19 cellular contexts compared by ENCODE assay signal in the genomic region with DNA sequence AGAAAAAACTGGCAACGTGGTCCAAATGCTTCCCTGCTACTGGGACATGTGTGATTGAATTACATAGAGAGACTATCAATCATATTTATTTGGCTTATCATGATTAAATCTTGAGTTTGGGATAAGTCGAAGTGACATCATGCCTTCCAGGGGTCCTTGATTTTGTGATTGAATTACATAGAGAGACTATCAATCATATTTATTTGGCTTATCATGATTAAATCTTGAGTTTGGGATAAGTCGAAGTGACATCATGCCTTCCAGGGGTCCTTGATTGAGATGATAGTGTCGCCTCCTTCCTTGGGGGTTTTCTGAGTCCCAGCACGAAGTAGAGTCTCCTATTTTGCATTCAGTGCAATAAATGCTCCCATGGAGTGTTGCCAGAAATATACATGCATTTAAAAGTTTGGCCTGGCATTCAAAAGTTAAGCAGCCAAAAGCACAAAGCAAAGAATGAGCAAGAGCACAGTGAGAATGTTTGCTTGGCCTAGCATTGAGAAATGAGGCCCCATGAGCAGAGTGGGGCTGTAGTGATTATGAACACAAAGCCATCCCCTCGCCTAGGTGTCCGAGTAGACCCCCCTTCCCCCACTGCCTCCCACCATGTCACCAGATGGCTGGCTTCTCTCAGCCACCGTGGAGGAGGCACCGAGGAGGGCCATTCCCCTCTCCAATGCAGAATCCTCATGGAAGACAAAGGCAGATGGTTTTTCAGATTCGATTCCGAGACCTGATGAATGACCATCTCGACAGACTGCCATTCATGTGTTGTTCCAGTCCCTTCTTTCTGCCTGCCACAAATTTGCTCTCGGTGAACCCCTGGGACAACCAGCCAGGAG. TPM values are rescaled to one million over a fixed set of nuclear protein-coding genes. Genes with fewer than 3 reads are reported as not detected.
DNase-seq lines count a peak whose midpoint lies in the region; ATAC-seq and TF ChIP-seq lines count a peak whose summit lies in the region.
"Had no signal": no experiment of that assay in that cellular context is flagged by ENCODE, and none has a peak within 500 bp of the region (broad histone marks: within the 10 kb centered on the region; RNA-seq: fewer than 3 reads in every experiment).

No MANE protein-coding gene starts in this region.

- POLR2A ChIA-PET in MCF 10A (lab: Yijun Ruan, JAX) (interaction anchor here (1.7 to 3.6 kb wide), 7 partner anchors 10 to 204 kb away, joined by 9 to 93 read pairs (median 18); a partner anchor contains a TSS), RWPE1 (lab: Yijun Ruan, JAX; ENCODE audit: low non-redundant PET) (no interaction called here)

- intact Hi-C loops in MCF 10A (cut with micrococcal nuclease) (no loop called here), breast epithelium (cut with DNase I; ENCODE audit: low total_unique reads) (no loop called here), left colon (cut with DNase I, micrococcal nuclease) (no loop called here)

- H3K27me3 ChIP-seq in breast epithelium, result no peaks in the 10 kb centered on the region
- H3K27me3 ChIP-seq: Peyer's patch had no signal

- H3K4me1 Mint-ChIP-seq in MCF 10A (ENCODE audit: insufficient read depth, unreplicated experiment) (peaks cover 55% of the 10 kb centered on the region), glutamatergic neuron (ENCODE audit: low read depth, unreplicated experiment) (peaks cover 6% of the 10 kb centered on the region)

- H3K9me3 ChIP-seq in breast epithelium, result no peaks in the 10 kb centered on the region
- H3K9me3 ChIP-seq: Peyer's patch had no signal

- no peak for ATAC-seq in left colon
- ATAC-seq in GM21529 (IDR thresholded peaks at IDR 0.05; ENCODE audit: unreplicated experiment), result no peak

- no peaks in the 10 kb centered on the region for H3K4me1 ChIP-seq in breast epithelium
- H3K4me1 ChIP-seq: Peyer's patch had no signal

- H3K4me3 Mint-ChIP-seq in MCF 10A (ENCODE audit: unreplicated experiment) (no peak overlapping the region), glutamatergic neuron (ENCODE audit: unreplicated experiment) (peak overlapping the region; percentile 17)
- H3K4me3 Mint-ChIP-seq: H9 had no signal

- H3K27ac Mint-ChIP-seq in MCF 10A (ENCODE audit: low read depth, unreplicated experiment) (peak overlapping the region; percentile 92), glutamatergic neuron (ENCODE audit: unreplicated experiment) (no peak overlapping the region)

- H3K27me3 Mint-ChIP-seq in MCF 10A (ENCODE audit: insufficient read depth, unreplicated experiment), result no peaks in the 10 kb centered on the region
- peaks cover 2% of the 10 kb centered on the region for H3K27me3 Mint-ChIP-seq in glutamatergic neuron (ENCODE audit: unreplicated experiment)

- no peaks in the 10 kb centered on the region for H3K36me3 ChIP-seq in breast epithelium
- H3K36me3 ChIP-seq: Peyer's patch had no signal

- DNase-seq in MCF 10A (ENCODE audit: unreplicated experiment) (no peak), breast epithelium (ENCODE audit: low spot score in 2 of 2) (no peak), RWPE1 (ENCODE audit: low spot score) (no peak), glutamatergic neuron (no peak), mesenteric fat pad (ENCODE audit: low spot score) (no peak), left colon (no peak), NCI-H748 treated with DMSO at 0.1 percent for 48 hours (lab: John Stamatoyannopoulos, UW) (no peak)
- DNase-seq: ACHN, AML-193, COR-L47, DMS153, H9, NCI-H1417 treated with DMSO at 0.1 percent for 48 hours, NCI-H2029, NCI-H2171, NCI-H446 treated with DMSO at 0.1 percent for 48 hours, NCI-H774, Peyer's patch had no signal

- H3K36me3 Mint-ChIP-seq in MCF 10A (ENCODE audit: insufficient read depth, unreplicated experiment) (no peaks in the 10 kb centered on the region), glutamatergic neuron (ENCODE audit: unreplicated experiment) (no peaks in the 10 kb centered on the region)

- no peak overlapping the region for H3K27ac ChIP-seq in breast epithelium
- H3K27ac ChIP-seq in RWPE1, result peak overlapping the region; percentile 56
- H3K27ac ChIP-seq: Peyer's patch had no signal

- CTCF ChIA-PET in MCF 10A (lab: Yijun Ruan, JAX) (interaction anchor here (0.6 to 4.2 kb wide), 10 partner anchors 8 to 204 kb away, joined by 3 to 19 read pairs (median 8); a partner anchor contains a TSS), RWPE1 (lab: Yijun Ruan, JAX) (interaction anchor here (0.7 kb wide), 1 partner anchor 194 kb away, joined by 4 read pairs; no protein-coding TSS in a partner anchor)

- TF ChIP-seq POLR2A in breast epithelium (IDR thresholded peaks at IDR 0.05), result no peak

- H3K9me3 Mint-ChIP-seq in MCF 10A (ENCODE audit: unreplicated experiment), result no peaks in the 10 kb centered on the region
- H3K9me3 Mint-ChIP-seq in glutamatergic neuron (ENCODE audit: unreplicated experiment), result peaks cover 2% of the 10 kb centered on the region
- H3K9me3 Mint-ChIP-seq: H9 had no signal

- H3K4me3 ChIP-seq in breast epithelium, result no peak overlapping the region
- H3K4me3 ChIP-seq: Peyer's patch had no signal

- TF ChIP-seq CTCF in MCF 10A (IDR thresholded peaks at IDR 0.05; ENCODE audit: unreplicated experiment), result no peak
- no peak for TF ChIP-seq CTCF in breast epithelium (IDR thresholded peaks at IDR 0.05)
- no peak for TF ChIP-seq CTCF in RWPE1 (conservative IDR thresholded peaks at IDR 0.05; ENCODE audit: low read depth)
- TF ChIP-seq CTCF in glutamatergic neuron (IDR thresholded peaks at IDR 0.05; ENCODE audit: partially characterized antibody, unreplicated experiment), result no peak

- BruUV-seq in MCF 10A (replicated peaks; lab: Mats Ljungman, UMichigan), result no TSS peak

RNA-seq across cellular contexts. Expression of a gene that starts 58.7 kb away (rescaled TPM):
- total RNA-seq in MCF 10A (2022) (18.2 and 22.4 TPM in 2 replicates), breast epithelium (10 to 100 TPM; 32.4 to 60.7 (median 36.6) TPM), glutamatergic neuron (ENCODE audit: unreplicated experiment) (21.3 TPM), mesenteric fat pad (25.6 TPM), left colon (10 to 100 TPM; 46.8 to 60.7 TPM)
